In genomic region chr20:54201268-54201846, GRCh38 we compare ENCODE assay signal across 23 cellular contexts. TPM values are rescaled to one million over a fixed set of nuclear protein-coding genes. Genes with fewer than 3 reads are reported as not detected.
DNase-seq lines count a peak whose midpoint lies in the region; ATAC-seq and TF ChIP-seq lines count a peak whose summit lies in the region.
"Had no signal": no experiment of that assay in that cellular context is flagged by ENCODE, and none has a peak within 500 bp of the region (broad histone marks: within the 10 kb centered on the region; RNA-seq: fewer than 3 reads in every experiment).

No MANE protein-coding gene starts in this region.

- intact Hi-C loops in Panc1 (cut with micrococcal nuclease; ENCODE audit: unreplicated experiment), result no loop called here
- intact Hi-C loops in mammary epithelial cell (cut with micrococcal nuclease), result no loop called here

- H4K20me1 ChIP-seq in mammary epithelial cell (ENCODE audit: insufficient read depth, low read length), result no peaks in the 10 kb centered on the region
- H4K20me1 ChIP-seq: BLaER1 had no signal

- H3K18ac ChIP-seq in trophoblast cell (ENCODE audit: low read length), result no peak overlapping the region

- H3K4me2 ChIP-seq in mammary epithelial cell (ENCODE audit: insufficient read depth, low read depth, low read length) (no peak overlapping the region), trophoblast cell (ENCODE audit: low read length) (no peak overlapping the region)
- H3K4me2 ChIP-seq: BLaER1 had no signal

- no peak overlapping the region for H4K8ac ChIP-seq in trophoblast cell (ENCODE audit: low read depth, low read length)

- H3K79me2 ChIP-seq in mammary epithelial cell (ENCODE audit: insufficient read depth, low read length) (no peaks in the 10 kb centered on the region), trophoblast cell (ENCODE audit: control insufficient read depth, insufficient read depth, low read length, poor library complexity) (no peaks in the 10 kb centered on the region)

- CTCF ChIA-PET in Panc1 (lab: Charles Lee), result interaction anchor here (1.3 kb wide), 1 partner anchor 105 kb away, joined by 4 read pairs; no protein-coding TSS in a partner anchor
- CTCF ChIA-PET in mammary epithelial cell (lab: Charles Lee; ENCODE audit: low non-redundant PET), result interaction anchor here (0.6 kb wide), 1 partner anchor 57 kb away, joined by 4 read pairs; no protein-coding TSS in a partner anchor

- H3K4me3 ChIP-seq in H7 (ENCODE audit: insufficient read depth, low read depth, low read length), result no peak overlapping the region
- H3K4me3 ChIP-seq in Panc1 (ENCODE audit: low read depth in 2 of 2, low read length in 2 of 2), result no peak overlapping the region
- no peak overlapping the region for H3K4me3 ChIP-seq in mammary epithelial cell (replicated peaks in 1 of 3; ENCODE audit: insufficient read depth in 1 of 3, low read depth in 2 of 3, low read length in 3 of 3)
- H3K4me3 ChIP-seq in trophoblast cell (ENCODE audit: low read depth, low read length), result no peak overlapping the region
- H3K4me3 ChIP-seq: BLaER1 had no signal

- BruUV-seq in Panc1 (replicated peaks; lab: Mats Ljungman, UMichigan) (no TSS peak), mammary epithelial cell (replicated peaks; lab: Mats Ljungman, UMichigan) (no TSS peak)

- 0 out of 2 replicates have a peak overlapping the region, but pooled peaks have one; percentile 12 for H3K27ac ChIP-seq in Panc1 (ENCODE audit: low read length)
- H3K27ac ChIP-seq in mammary epithelial cell (ENCODE audit: insufficient read depth, low read depth, low read length), result no peak overlapping the region
- peak overlapping the region; percentile 33 for H3K27ac ChIP-seq in trophoblast cell (ENCODE audit: low read depth, low read length)
- H3K27ac ChIP-seq: BLaER1 had no signal

- H3K9ac ChIP-seq in mammary epithelial cell (ENCODE audit: insufficient read depth, low read length), result no peak overlapping the region
- H3K9ac ChIP-seq in trophoblast cell (ENCODE audit: low read length), result no peak overlapping the region
- H3K9ac ChIP-seq: BLaER1 had no signal

- no peak overlapping the region for H2BK5ac ChIP-seq in trophoblast cell (ENCODE audit: low read depth, low read length, poor library complexity)

- no peak overlapping the region for H2BK120ac ChIP-seq in trophoblast cell (ENCODE audit: insufficient read depth, low read length, poor library complexity)

- DNase-seq in H7 (peak; percentile 36), Panc1 (ENCODE audit: low read depth, low spot score) (no peak), mammary epithelial cell (no peak), trophoblast cell (no peak), H4 (ENCODE audit: low spot score) (no peak), NCI-H446 treated with DMSO at 0.1 percent for 48 hours (lab: John Stamatoyannopoulos, UW) (no peak), globus pallidus (ENCODE audit: low spot score) (no peak)
- DNase-seq: ACHN; CD4-positive, alpha-beta T cell; COR-L47; DMS 273 treated with DMSO at 0.1 percent for 48 hours; DND-41; GOT3; KBM-7; NCI-H1092; NCI-H1436; NCI-H187 treated with DMSO at 0.1 percent for 48 hours; NCI-H2107; NCI-H2227 treated with DMSO at 0.1 percent for 48 hours; NCI-H524 treated with DMSO at 0.1 percent for 48 hours; SIG-M5 had no signal

- TF ChIP-seq CTCF in Panc1 (IDR thresholded peaks at IDR 0.05) (no peak), mammary epithelial cell (conservative IDR thresholded peaks at IDR 0.05 in 1 of 2, IDR thresholded peaks at IDR 0.05 in 1 of 2; ENCODE audit: extremely low read depth in 1 of 2, insufficient read depth in 1 of 2, low read depth in 1 of 2, low read length in 2 of 2) (no peak)

- H3K36me3 ChIP-seq in H7 (replicated peaks; ENCODE audit: control insufficient read depth, insufficient read depth, low read length) (no peaks in the 10 kb centered on the region), Panc1 (ENCODE audit: control insufficient read depth, insufficient read depth, low read length) (no peaks in the 10 kb centered on the region), mammary epithelial cell (ENCODE audit: insufficient read depth, low read length) (no peaks in the 10 kb centered on the region), trophoblast cell (ENCODE audit: control insufficient read depth in 1 of 2, insufficient read depth in 2 of 2, low read length in 2 of 2) (no peaks in the 10 kb centered on the region)
- H3K36me3 ChIP-seq: BLaER1 had no signal

- H3K4ac ChIP-seq in trophoblast cell (ENCODE audit: low read depth, low read length), result no peak overlapping the region

- H2AFZ ChIP-seq in mammary epithelial cell (ENCODE audit: low read depth, low read length) (peak overlapping the region; percentile 14), trophoblast cell (ENCODE audit: insufficient read depth, low read length, poor library complexity) (no peak overlapping the region)

- peaks cover 2% of the 10 kb centered on the region for H3K79me1 ChIP-seq in trophoblast cell (ENCODE audit: low read length)

- H2BK12ac ChIP-seq in trophoblast cell (ENCODE audit: low read length), result peak overlapping the region; percentile 15

- WGBS in mammary epithelial cell (ENCODE audit: low coverage, missing lambda C conversion rate), result 100% methylated on average over 3 of the region's 4 CpGs
- WGBS in trophoblast cell (ENCODE audit: extremely low coverage, insufficient coverage, insufficient read length), result no CpG with 5 or more reads among the region's 4 CpGs

- H4K12ac ChIP-seq in trophoblast cell (ENCODE audit: low read depth, low read length), result no peak overlapping the region

- POLR2A ChIA-PET in Panc1 (lab: Charles Lee), result no interaction called here

- no peak for ATAC-seq in Panc1
- ATAC-seq: SK-N-SH treated with all-trans-retinoic acid at 6 μM for 48 hours had no signal

- H3K23ac ChIP-seq in trophoblast cell (ENCODE audit: low read length), result no peak overlapping the region

- peak overlapping the region; percentile 15 for H4K91ac ChIP-seq in trophoblast cell (ENCODE audit: low read depth, low read length)

- H3K27me3 ChIP-seq in H7 (ENCODE audit: control insufficient read depth, insufficient read depth, low read length) (no peaks in the 10 kb centered on the region), Panc1 (ENCODE audit: control insufficient read depth, insufficient read depth, low read length) (no peaks in the 10 kb centered on the region), mammary epithelial cell (ENCODE audit: insufficient read depth, low read length) (no peaks in the 10 kb centered on the region), trophoblast cell (ENCODE audit: insufficient read depth, low read length) (no peaks in the 10 kb centered on the region)
- H3K27me3 ChIP-seq: BLaER1 had no signal

- H3K14ac ChIP-seq in trophoblast cell (ENCODE audit: low read length), result no peak overlapping the region

- dilution Hi-C loops in mammary epithelial cell (cut with HindIII; ENCODE audit: low sequenced_read_pairs), result no loop called here

- H2AK5ac ChIP-seq in trophoblast cell (ENCODE audit: low read length), result no peak overlapping the region

- H3K4me1 ChIP-seq in Panc1 (ENCODE audit: control insufficient read depth, insufficient read depth, low read length), result peaks cover 3% of the 10 kb centered on the region
- H3K4me1 ChIP-seq in mammary epithelial cell (ENCODE audit: insufficient read depth, low read length), result peaks cover 14% of the 10 kb centered on the region
- peaks cover 7 to 9% of the 10 kb centered on the region in 2 experiments for H3K4me1 ChIP-seq in trophoblast cell (ENCODE audit: control insufficient read depth in 1 of 2, insufficient read depth in 2 of 2, low read length in 2 of 2)
- H3K4me1 ChIP-seq: BLaER1 had no signal

- in situ Hi-C loops in Panc1 (cut with HindIII; ENCODE audit: low pct_unique_long_range_greater_than_20kb, low sequenced_read_pairs) (no loop called here), mammary epithelial cell (cut with MboI; ENCODE audit: low sequenced_read_pairs in 2 of 2) (loop anchor here in 1 of 2 donors (10.0 kb wide), 1 partner anchor 257 kb away; no protein-coding TSS in a partner anchor)

- H3K9me3 ChIP-seq in Panc1 (ENCODE audit: control insufficient read depth, insufficient read depth, low read depth, low read length) (no peaks in the 10 kb centered on the region), mammary epithelial cell (replicated peaks; ENCODE audit: insufficient read depth, low read length) (no peaks in the 10 kb centered on the region), trophoblast cell (ENCODE audit: insufficient read depth, low read depth, low read length) (no peaks in the 10 kb centered on the region)
- H3K9me3 ChIP-seq: BLaER1 had no signal

RNA-seq across cellular contexts. Expression of gene PFDN4, which starts 6.5 kb away (rescaled TPM):
- 64.5 and 111 TPM in 2 replicates for total RNA-seq in H7 (2014; rRNA removed; shearing (Covaris generic))
- total RNA-seq in Panc1 (2021; ENCODE audit: unreplicated experiment) (48.2 TPM), mammary epithelial cell (10 to 100 TPM; 28.9 to 45.3 TPM)
- polyA plus RNA-seq in Panc1 (2012; ENCODE audit: insufficient read length), result 30.8 TPM
- 28.4 TPM for polyA plus RNA-seq in mammary epithelial cell
- 0.41 TPM for polyA minus RNA-seq in mammary epithelial cell
- polyA plus RNA-seq in trophoblast cell (2013), result 157 and 160 TPM in 2 replicates
- 147 and 169 TPM in 2 replicates for total RNA-seq in H4 (2014; rRNA removed; shearing (Covaris generic))

RNA-seq across cellular contexts. Expression of gene CYP24A1, which starts 27.6 kb away (rescaled TPM):
- total RNA-seq in H7 (2014; rRNA removed; shearing (Covaris generic)), result 0.03 and 0.74 TPM in 2 replicates
- 3.0 TPM for total RNA-seq in Panc1 (2021; ENCODE audit: unreplicated experiment)
- 1.5 TPM for polyA plus RNA-seq in Panc1 (2012; ENCODE audit: insufficient read length)
- total RNA-seq in mammary epithelial cell, result 1 to 10 TPM; 1.3 to 6.2 TPM
- 4.7 TPM for polyA plus RNA-seq in mammary epithelial cell
- polyA minus RNA-seq in mammary epithelial cell, result 8.2 TPM
- 4.6 and 4.7 TPM in 2 replicates for polyA plus RNA-seq in trophoblast cell (2013)
- total RNA-seq in H4 (2014; rRNA removed; shearing (Covaris generic)), result 0.95 TPM in 1 of 2 replicates, not detected in the other
